Comparison of ENCODE assay signal across 14 cellular contexts in genomic region chr9:127444283-127444920, GRCh38. TPM values are rescaled to one million over a fixed set of nuclear protein-coding genes. Genes with fewer than 3 reads are reported as not detected.
A peak's percentile ranks its signal among the peaks of the same experiment; 100 is the strongest.
DNase-seq lines count a peak whose midpoint lies in the region; ATAC-seq, FAIRE-seq and TF ChIP-seq lines count a peak whose summit lies in the region.
"Had no signal": no experiment of that assay in that cellular context is flagged by ENCODE, and none has a peak within 500 bp of the region (broad histone marks: within the 10 kb centered on the region; RNA-seq: fewer than 3 reads in every experiment).

No MANE protein-coding gene starts in this region.

- H2BK5ac ChIP-seq in H1 (ENCODE audit: low read depth, low read length), result no peak overlapping the region

- H4K8ac ChIP-seq in H1 (ENCODE audit: extremely low read depth, insufficient read depth, low read length), result peak overlapping the region; percentile 23; the same call in 1 of the 2 replicates

- BruUV-seq in OCI-LY7 (replicated peaks; lab: Mats Ljungman, UMichigan), result no TSS peak

- no peaks in the 10 kb centered on the region for H3K9me3 ChIP-seq in OCI-LY7 (ENCODE audit: low read length)
- H3K9me3 ChIP-seq in H1 (ENCODE audit: insufficient read depth in 2 of 2, low read depth in 1 of 2, low read length in 1 of 2), result 0 out of 4 replicates have a peak, but pooled peaks cover 0 to 5% of the 10 kb centered on the region in 2 experiments
- no peaks in the 10 kb centered on the region for H3K9me3 ChIP-seq in lower lobe of right lung
- H3K9me3 ChIP-seq: adrenal gland had no signal

- H3K9ac ChIP-seq in H1 (replicated peaks in 1 of 4; ENCODE audit: extremely low read depth in 1 of 4, low read depth in 3 of 4, low read length in 3 of 4), result no peak overlapping the region

- H3K4me3 ChIP-seq in OCI-LY7 (ENCODE audit: low read depth, low read length, poor library complexity, severe bottlenecking), result no peak overlapping the region
- no peak overlapping the region for H3K4me3 ChIP-seq in H1 (ENCODE audit: extremely low read depth in 1 of 4, insufficient read depth in 2 of 4, low read depth in 3 of 4, low read length in 4 of 4)
- H3K4me3 ChIP-seq in lower lobe of right lung, result no peak overlapping the region
- H3K4me3 ChIP-seq: adrenal gland had no signal

- H3K4me1 ChIP-seq in OCI-LY7 (ENCODE audit: insufficient read depth, low read length, poor library complexity, severe bottlenecking) (peaks cover 17% of the 10 kb centered on the region), H1 (replicated peaks in 1 of 4; ENCODE audit: control insufficient read depth in 3 of 4, insufficient read depth in 4 of 4, low read length in 3 of 4) (no peaks in the 10 kb centered on the region; a peak in 1 of 7 replicates), lower lobe of right lung (peaks cover 10% of the 10 kb centered on the region)

- no peak overlapping the region for H3K18ac ChIP-seq in H1 (ENCODE audit: extremely low read depth, low read length)

- no peak overlapping the region for H3K4me2 ChIP-seq in OCI-LY7 (ENCODE audit: low read length)
- no peak overlapping the region for H3K4me2 ChIP-seq in H1 (ENCODE audit: insufficient read depth in 1 of 2, low read depth in 2 of 2, low read length in 2 of 2)

- H3K9me2 ChIP-seq in OCI-LY7 (ENCODE audit: insufficient read depth, low read length), result no peaks in the 10 kb centered on the region

- peaks cover 45 to 77% of the 10 kb centered on the region in 2 donors for H3K36me3 Mint-ChIP-seq in activated naive CD4-positive, alpha-beta T cell treated with anti-CD3 and anti-CD28 coated beads, Interleukin-2, amount 50 U/mL, for 72 hours
- H3K36me3 Mint-ChIP-seq in stimulated activated naive B cell treated with anti-CD40 and anti-IgM and Interleukin-4, amounts not matched to agents 10 μg/mL and 1 μg/mL and 100 μg/mL, for 72 hours, result peaks cover 87 to 88% of the 10 kb centered on the region in 2 donors

- H3K79me2 ChIP-seq in OCI-LY7 (ENCODE audit: insufficient read depth, low read depth, low read length) (peaks cover 21% of the 10 kb centered on the region), H1 (ENCODE audit: control insufficient read depth in 1 of 2, insufficient read depth in 2 of 2, low read length in 2 of 2) (peaks cover under 1 to 15% of the 10 kb centered on the region in 2 experiments; a peak in 3 of 4 replicates)

- no peak overlapping the region for H3K23ac ChIP-seq in H1 (ENCODE audit: insufficient read length)

- POLR2A ChIA-PET in OCI-LY7 (lab: Charles Lee) (interaction anchor here (0.7 to 0.8 kb wide), 2 partner anchors 36 to 48 kb away, joined by 3 to 4 read pairs; partner anchors contain the start of gene SLC2A8), H1 (lab: Charles Lee; ENCODE audit: partially characterized antibody) (interaction anchor here (0.7 to 11.3 kb wide), 20 partner anchors 9 to 395 kb away, joined by 3 to 125 read pairs (median 4); partner anchors contain the start of genes LRSAM1, RPL12, SLC2A8 and ZNF79)

- no peak overlapping the region for H3K4ac ChIP-seq in H1 (replicated peaks; ENCODE audit: insufficient read length, low read depth, low read length)

- H4K20me1 ChIP-seq in OCI-LY7 (ENCODE audit: insufficient read depth, low read length) (peaks cover 19% of the 10 kb centered on the region), H1 (replicated peaks in 1 of 2; ENCODE audit: control insufficient read depth in 1 of 2, insufficient read depth in 2 of 2, low read length in 2 of 2) (peaks cover 9 to 17% of the 10 kb centered on the region in 2 experiments)

- H2BK15ac ChIP-seq in H1 (ENCODE audit: low read length), result no peak overlapping the region

- no peak; a peak in 1 of 3 replicates for TF ChIP-seq POLR2A in H1 (IDR thresholded peaks at IDR 0.05; ENCODE audit: control extremely low read depth in 1 of 2, low read depth in 2 of 2, low read length in 2 of 2)

- H3K14ac ChIP-seq in H1 (ENCODE audit: insufficient read length), result no peak overlapping the region

- FAIRE-seq in H1 (lab: Jason Lieb, UNC), result no peak

- H3K9me3 Mint-ChIP-seq in activated naive CD4-positive, alpha-beta T cell treated with anti-CD3 and anti-CD28 coated beads, Interleukin-2, amount 50 U/mL, for 72 hours, result peaks cover 0 to 12% of the 10 kb centered on the region in 2 donors
- H3K9me3 Mint-ChIP-seq in stimulated activated naive B cell treated with anti-CD40 and anti-IgM and Interleukin-4, amounts not matched to agents 10 μg/mL and 1 μg/mL and 100 μg/mL, for 72 hours, result peaks cover 12 to 15% of the 10 kb centered on the region in 2 donors

- WGBS in H1 (ENCODE audit: extremely low coverage in 1 of 2, insufficient coverage in 1 of 2, insufficient read length in 1 of 2, insufficient replicate concordance in 2 of 2, low coverage in 1 of 2, low lambda C conversion rate in 2 of 2, missing lambda C conversion rate in 1 of 2), 2 experiments, result 88% methylated on average over 17 of the region's 17 CpGs; no CpG with 5 or more reads in 1 of the 2 experiments

- CTCF ChIA-PET in OCI-LY7 (lab: Charles Lee; ENCODE audit: unreplicated experiment), result no interaction called here
- CTCF ChIA-PET in H1 (lab: Charles Lee; ENCODE audit: partially characterized antibody), result interaction anchor here (1.0 to 1.5 kb wide), 4 partner anchors 11 to 143 kb away, joined by 3 to 4 read pairs (median 4); no protein-coding TSS in a partner anchor

- H3K27me3 Mint-ChIP-seq in stimulated activated naive B cell treated with anti-CD40 and anti-IgM and Interleukin-4, amounts not matched to agents 10 μg/mL and 1 μg/mL and 100 μg/mL, for 72 hours, result no peaks in the 10 kb centered on the region
- H3K27me3 Mint-ChIP-seq: CD4-positive, CD25-positive, alpha-beta regulatory T cell had no signal

- H3K56ac ChIP-seq in H1 (replicated peaks; ENCODE audit: insufficient read length, low read depth, low read length), result no peak overlapping the region

- TF ChIP-seq EP300 in H1 (IDR thresholded peaks at IDR 0.05; ENCODE audit: borderline replicate concordance in 1 of 2, low read depth in 2 of 2, low read length in 2 of 2), result no peak

- H2BK12ac ChIP-seq in H1 (ENCODE audit: low read depth, low read length), result no peak overlapping the region

- H3K23me2 ChIP-seq in H1 (ENCODE audit: low read depth, low read length), result peaks cover 6% of the 10 kb centered on the region

- DNase-seq in activated naive CD4-positive, alpha-beta T cell treated with anti-CD3 and anti-CD28 coated beads, Interleukin-2, amount 50 U/mL, for 72 hours (ENCODE audit: low spot score in 2 of 2), result no peak
- DNase-seq in activated naive CD4-positive, alpha-beta T cell (lab: John Stamatoyannopoulos, UW), result no peak
- peak; percentile 17 for DNase-seq in OCI-LY7 (ENCODE audit: low spot score)
- no peak for DNase-seq in H1 (ENCODE audit: low read depth in 1 of 2, low spot score in 2 of 2)
- DNase-seq in stimulated activated naive B cell treated with anti-CD40 and anti-IgM and Interleukin-4, amounts not matched to agents 10 μg/mL and 1 μg/mL and 100 μg/mL, for 72 hours, result no peak
- no peak for DNase-seq in lower lobe of right lung
- no peak for DNase-seq in NCI-H510A (lab: John Stamatoyannopoulos, UW)
- DNase-seq in kidney tubule cell (ENCODE audit: low spot score), result no peak
- DNase-seq: CD4-positive, CD25-positive, alpha-beta regulatory T cell; effector memory CD4-positive, alpha-beta T cell; head of caudate nucleus; midbrain; NCI-H2029 treated with DMSO at 0.1 percent for 48 hours had no signal

- H3K36me3 ChIP-seq in OCI-LY7 (ENCODE audit: insufficient read depth, low read length), result peaks cover 84% of the 10 kb centered on the region
- H3K36me3 ChIP-seq in H1 (ENCODE audit: control insufficient read depth in 2 of 4, insufficient read depth in 4 of 4, low read length in 3 of 4), result peaks cover 28 to 73% (median 57%) of the 10 kb centered on the region in 4 experiments
- peaks cover 97% of the 10 kb centered on the region for H3K36me3 ChIP-seq in lower lobe of right lung

- H3K27me3 ChIP-seq in H1 (replicated peaks in 1 of 4; ENCODE audit: control insufficient read depth in 3 of 4, extremely low read depth in 1 of 4, insufficient read depth in 3 of 4, low read length in 3 of 4), result no peaks in the 10 kb centered on the region
- no peaks in the 10 kb centered on the region for H3K27me3 ChIP-seq in lower lobe of right lung (ENCODE audit: low read depth)
- H3K27me3 ChIP-seq: adrenal gland had no signal

- H3K4me1 Mint-ChIP-seq in stimulated activated naive B cell treated with anti-CD40 and anti-IgM and Interleukin-4, amounts not matched to agents 10 μg/mL and 1 μg/mL and 100 μg/mL, for 72 hours, result peaks cover 18 to 30% of the 10 kb centered on the region in 2 donors

- peak in 1 of 2 donors; percentile 5 for ATAC-seq in activated naive CD4-positive, alpha-beta T cell treated with anti-CD3 and anti-CD28 coated beads, Interleukin-2, amount 50 U/mL, for 72 hours
- ATAC-seq in stimulated activated naive B cell treated with anti-CD40 and anti-IgM and Interleukin-4, amounts not matched to agents 10 μg/mL and 1 μg/mL and 100 μg/mL, for 72 hours (replicated peaks), result peak; percentile 14 to 15
- ATAC-seq in lower lobe of right lung, result no peak

- no peak overlapping the region for H4K5ac ChIP-seq in H1 (ENCODE audit: insufficient read length, low read depth, low read length)

- TF ChIP-seq CTCF in OCI-LY7 (conservative IDR thresholded peaks at IDR 0.05; ENCODE audit: low read length), result no peak
- TF ChIP-seq CTCF in H1 (IDR thresholded peaks at IDR 0.05; ENCODE audit: control extremely low read depth in 1 of 3, insufficient read depth in 1 of 3, low read depth in 1 of 3, low read length in 3 of 3), result no peak
- no peak for TF ChIP-seq CTCF in lower lobe of right lung (IDR thresholded peaks at IDR 0.05)

- H3K27ac Mint-ChIP-seq in activated naive CD4-positive, alpha-beta T cell treated with anti-CD3 and anti-CD28 coated beads, Interleukin-2, amount 50 U/mL, for 72 hours, result peak overlapping the region; percentile 94 to 98
- peak overlapping the region; percentile 90 for H3K27ac Mint-ChIP-seq in stimulated activated naive B cell treated with anti-CD40 and anti-IgM and Interleukin-4, amounts not matched to agents 10 μg/mL and 1 μg/mL and 100 μg/mL, for 72 hours

- H4K91ac ChIP-seq in H1 (replicated peaks; ENCODE audit: insufficient read length, low read length), result no peak overlapping the region

- H3K27ac ChIP-seq in OCI-LY7 (ENCODE audit: low read depth, low read length, poor library complexity, severe bottlenecking) (peak overlapping the region; percentile 19), H1 (ENCODE audit: low read depth, low read length) (no peak overlapping the region), lower lobe of right lung (no peak overlapping the region)

- no peak overlapping the region for H2AK5ac ChIP-seq in H1 (ENCODE audit: low read depth, low read length)

- TF ChIP-seq RAD21 in H1 (IDR thresholded peaks at IDR 0.05 in 1 of 2, conservative IDR thresholded peaks at IDR 0.05 in 1 of 2; ENCODE audit: low read depth in 2 of 2, low read length in 2 of 2), result no peak

- H2BK20ac ChIP-seq in H1 (ENCODE audit: low read length), result no peak overlapping the region

- intact Hi-C loops in OCI-LY7 (cut with micrococcal nuclease; ENCODE audit: unreplicated experiment) (no loop called here), lower lobe of right lung (cut with DNase I) (no loop called here)

- no peak overlapping the region for H2BK120ac ChIP-seq in H1 (replicated peaks; ENCODE audit: low read depth, low read length)

- peak overlapping the region in 1 of 2 donors; percentile 56 for H3K4me3 Mint-ChIP-seq in stimulated activated naive B cell treated with anti-CD40 and anti-IgM and Interleukin-4, amounts not matched to agents 10 μg/mL and 1 μg/mL and 100 μg/mL, for 72 hours
- H3K4me3 Mint-ChIP-seq: CD4-positive, CD25-positive, alpha-beta regulatory T cell had no signal

- H2AFZ ChIP-seq in OCI-LY7 (ENCODE audit: low read length) (no peak overlapping the region), H1 (ENCODE audit: low read length) (no peak overlapping the region)

- no peaks in the 10 kb centered on the region for H3K79me1 ChIP-seq in H1 (ENCODE audit: low read depth, low read length)

RNA-seq across cellular contexts. Expression of gene RPL12, which starts 6.8 kb away (rescaled TPM):
- 1,000 to 10,000 TPM; 1,789 to 1,979 TPM for total RNA-seq in activated naive CD4-positive, alpha-beta T cell treated with anti-CD3 and anti-CD28 coated beads, Interleukin-2, amount 50 U/mL, for 72 hours
- total RNA-seq in OCI-LY7 (2014; rRNA removed; shearing (Covaris generic)), result 1,855 and 1,868 TPM in 2 replicates
- total RNA-seq in OCI-LY7 (2022) (1,622 and 1,726 TPM in 2 replicates), lower lobe of right lung (1,018 TPM)
- total RNA-seq in H1 (2021; fragmentation: NEBNext Ultra II Directional; extraction: Animal tissue kit (Norgen Biotek cat#: 25700)), result 1,993 and 2,006 TPM in 2 replicates
- polyA plus RNA-seq in H1 (2011; rRNA removed), result 4,427 and 4,892 TPM in 2 replicates
- polyA plus RNA-seq in H1 (2011; cell fraction: cytosol; rRNA removed), result 5,729 TPM
- polyA plus RNA-seq in H1 (2011; cell fraction: nucleus; rRNA removed), result 1,855 TPM
- 3,132 to 3,522 TPM (median 3,375 TPM) in 4 replicates for polyA plus RNA-seq in H1 (2012, experiment 1 of 2)
- 5,820 TPM for polyA plus RNA-seq in H1 (2012, experiment 2 of 2)
- polyA plus RNA-seq in H1 (2013, experiment 1 of 2), result 3,402 TPM
- 3,308 TPM for polyA plus RNA-seq in H1 (2013, experiment 2 of 2)
- polyA minus RNA-seq in H1 (2011; rRNA and poly(A)+ RNA removed), result 609 and 632 TPM in 2 replicates
- 823 TPM for polyA minus RNA-seq in H1 (2011; cell fraction: cytosol; rRNA and poly(A)+ RNA removed)
- 843 TPM for polyA minus RNA-seq in H1 (2011; cell fraction: nucleus; rRNA and poly(A)+ RNA removed)

RNA-seq across cellular contexts. Expression of gene LRSAM1, which starts 6.9 kb away (rescaled TPM):
- total RNA-seq in activated naive CD4-positive, alpha-beta T cell treated with anti-CD3 and anti-CD28 coated beads, Interleukin-2, amount 50 U/mL, for 72 hours, result 10 to 100 TPM; 20.1 to 24.4 TPM
- 13.6 and 20.8 TPM in 2 replicates for total RNA-seq in OCI-LY7 (2014; rRNA removed; shearing (Covaris generic))
- total RNA-seq in OCI-LY7 (2022) (32.2 and 34.1 TPM in 2 replicates), lower lobe of right lung (25.9 TPM)
- 18.3 and 18.8 TPM in 2 replicates for total RNA-seq in H1 (2021; fragmentation: NEBNext Ultra II Directional; extraction: Animal tissue kit (Norgen Biotek cat#: 25700))
- polyA plus RNA-seq in H1 (2011; rRNA removed), result 9.7 and 16.2 TPM in 2 replicates
- 14.4 TPM for polyA plus RNA-seq in H1 (2011; cell fraction: cytosol; rRNA removed)
- 38.1 TPM for polyA plus RNA-seq in H1 (2011; cell fraction: nucleus; rRNA removed)
- 13.0 to 19.6 TPM (median 17.2 TPM) in 4 replicates for polyA plus RNA-seq in H1 (2012, experiment 1 of 2)
- polyA plus RNA-seq in H1 (2012, experiment 2 of 2), result 17.2 TPM
- 10.1 TPM for polyA plus RNA-seq in H1 (2013, experiment 1 of 2)
- 9.4 TPM for polyA plus RNA-seq in H1 (2013, experiment 2 of 2)
- 9.7 and 10.9 TPM in 2 replicates for polyA minus RNA-seq in H1 (2011; rRNA and poly(A)+ RNA removed)
- polyA minus RNA-seq in H1 (2011; cell fraction: cytosol; rRNA and poly(A)+ RNA removed), result 12.3 TPM
- 21.2 TPM for polyA minus RNA-seq in H1 (2011; cell fraction: nucleus; rRNA and poly(A)+ RNA removed)

RNA-seq across cellular contexts. Expression of gene ZNF79, which starts 20.2 kb away (rescaled TPM):
- 10 to 100 TPM in 1 of 2 donors, 1 to 10 TPM in 1; 8.3 to 10.3 TPM for total RNA-seq in activated naive CD4-positive, alpha-beta T cell treated with anti-CD3 and anti-CD28 coated beads, Interleukin-2, amount 50 U/mL, for 72 hours
- total RNA-seq in OCI-LY7 (2014; rRNA removed; shearing (Covaris generic)), result 14.1 and 14.9 TPM in 2 replicates
- total RNA-seq in OCI-LY7 (2022) (9.3 and 9.4 TPM in 2 replicates), lower lobe of right lung (9.5 TPM)
- total RNA-seq in H1 (2021; fragmentation: NEBNext Ultra II Directional; extraction: Animal tissue kit (Norgen Biotek cat#: 25700)), result 7.4 and 7.6 TPM in 2 replicates
- polyA plus RNA-seq in H1 (2011; rRNA removed), result 2.4 and 2.7 TPM in 2 replicates
- 3.0 TPM for polyA plus RNA-seq in H1 (2011; cell fraction: cytosol; rRNA removed)
- 4.6 TPM for polyA plus RNA-seq in H1 (2011; cell fraction: nucleus; rRNA removed)
- 3.8 to 4.6 TPM (median 4.2 TPM) in 4 replicates for polyA plus RNA-seq in H1 (2012, experiment 1 of 2)
- 0.77 TPM for polyA plus RNA-seq in H1 (2012, experiment 2 of 2)
- polyA plus RNA-seq in H1 (2013, experiment 1 of 2), result 1.8 TPM
- 2.0 TPM for polyA plus RNA-seq in H1 (2013, experiment 2 of 2)
- 20.6 and 21.1 TPM in 2 replicates for polyA minus RNA-seq in H1 (2011; rRNA and poly(A)+ RNA removed)
- polyA minus RNA-seq in H1 (2011; cell fraction: cytosol; rRNA and poly(A)+ RNA removed), result 6.9 TPM
- polyA minus RNA-seq in H1 (2011; cell fraction: nucleus; rRNA and poly(A)+ RNA removed), result 18.3 TPM

RNA-seq across cellular contexts. Expression of gene SLC2A8, which starts 47.4 kb away (rescaled TPM):
- total RNA-seq in activated naive CD4-positive, alpha-beta T cell treated with anti-CD3 and anti-CD28 coated beads, Interleukin-2, amount 50 U/mL, for 72 hours, result 1 to 10 TPM; 1.4 to 1.7 TPM
- 5.6 and 11.9 TPM in 2 replicates for total RNA-seq in OCI-LY7 (2014; rRNA removed; shearing (Covaris generic))
- total RNA-seq in OCI-LY7 (2022) (18.0 and 19.6 TPM in 2 replicates), lower lobe of right lung (18.5 TPM)
- total RNA-seq in H1 (2021; fragmentation: NEBNext Ultra II Directional; extraction: Animal tissue kit (Norgen Biotek cat#: 25700)), result 24.6 and 25.6 TPM in 2 replicates
- polyA plus RNA-seq in H1 (2011; rRNA removed), result 30.9 and 36.4 TPM in 2 replicates
- polyA plus RNA-seq in H1 (2011; cell fraction: cytosol; rRNA removed), result 21.7 TPM
- polyA plus RNA-seq in H1 (2011; cell fraction: nucleus; rRNA removed), result 65.2 TPM
- polyA plus RNA-seq in H1 (2012, experiment 1 of 2), result 13.3 to 27.8 TPM (median 23.7 TPM) in 4 replicates
- 25.4 TPM for polyA plus RNA-seq in H1 (2012, experiment 2 of 2)
- polyA plus RNA-seq in H1 (2013, experiment 1 of 2), result 24.7 TPM
- polyA plus RNA-seq in H1 (2013, experiment 2 of 2), result 24.9 TPM
- polyA minus RNA-seq in H1 (2011; rRNA and poly(A)+ RNA removed), result 18.3 and 19.1 TPM in 2 replicates
- 19.2 TPM for polyA minus RNA-seq in H1 (2011; cell fraction: cytosol; rRNA and poly(A)+ RNA removed)
- polyA minus RNA-seq in H1 (2011; cell fraction: nucleus; rRNA and poly(A)+ RNA removed), result 24.4 TPM

Comparison
In these comparisons a context has a peak if more than half of its experiments do, and no peak if none do; other contexts are left out.
1. ATAC-seq: peak in stimulated activated naive B cell treated with anti-CD40 and anti-IgM and Interleukin-4, amounts not matched to agents 10 μg/mL and 1 μg/mL and 100 μg/mL, for 72 hours (2 of 2); none in lower lobe of right lung (0 of 2).